ENCODE assay signal across 8 cellular contexts in genomic region chr9:136411358-136411757, GRCh38. TPM values are rescaled to one million over a fixed set of nuclear protein-coding genes. Genes with fewer than 3 reads are reported as not detected.
A peak's percentile ranks its signal among the peaks of the same experiment; 100 is the strongest.
DNase-seq lines count a peak whose midpoint lies in the region; ATAC-seq and TF ChIP-seq lines count a peak whose summit lies in the region.

No MANE protein-coding gene starts in this region.

- ATAC-seq in GM21576 (IDR thresholded peaks at IDR 0.05; ENCODE audit: unreplicated experiment) = no peak
- no peak for ATAC-seq in GM18873 (IDR thresholded peaks at IDR 0.05; ENCODE audit: low FRiP score, unreplicated experiment)

- H3K79me2 ChIP-seq in neural cell (replicated peaks; ENCODE audit: insufficient read depth, low read length) = peaks cover 34% of the 10 kb centered on the region

- H3K36me3 ChIP-seq in BJ (ENCODE audit: control insufficient read depth, insufficient read depth, low read length) (peaks cover 36% of the 10 kb centered on the region), MG63 (peaks cover 77% of the 10 kb centered on the region), neural cell (ENCODE audit: insufficient read depth, low read length) (no peaks in the 10 kb centered on the region)
- H3K36me3 ChIP-seq in effector memory CD4-positive, alpha-beta T cell (ENCODE audit: control insufficient read depth, insufficient read depth, low read length) = peaks cover 56% of the 10 kb centered on the region

- no peaks in the 10 kb centered on the region for H3F3A ChIP-seq in neural cell (ENCODE audit: insufficient read depth, low read length, poor library complexity, severe bottlenecking)

- CTCF ChIA-PET in BJ (lab: Yijun Ruan, JAX) = no interaction called here

- POLR2A ChIA-PET in BJ (lab: Charles Lee) = no interaction called here

- no peak for TF ChIP-seq CTCF in BJ (IDR thresholded peaks at IDR 0.05; ENCODE audit: insufficient read depth, low read depth, low read length)
- TF ChIP-seq CTCF in neural cell (IDR thresholded peaks at IDR 0.05; ENCODE audit: poor library complexity, severe bottlenecking) = no peak

- peak overlapping the region; percentile 77 for H3K4me2 ChIP-seq in neural cell (ENCODE audit: low read length)

- H3K9ac ChIP-seq in neural cell (ENCODE audit: low read length) = peak overlapping the region; percentile 83

- DNase-seq in BJ (ENCODE audit: low read depth) (no peak), MG63 (no peak), A172 (ENCODE audit: low spot score) (no peak), NCI-H2107 (lab: John Stamatoyannopoulos, UW) (no peak)
- no peak for DNase-seq in effector memory CD4-positive, alpha-beta T cell

- no peak for TF ChIP-seq EP300 in neural cell (conservative IDR thresholded peaks at IDR 0.05; ENCODE audit: poor library complexity, severe bottlenecking)

- H3K27me3 ChIP-seq in BJ (ENCODE audit: control insufficient read depth, insufficient read depth, low read length) (no peaks in the 10 kb centered on the region), MG63 (no peaks in the 10 kb centered on the region), neural cell (ENCODE audit: insufficient read depth, low read depth, low read length) (no peaks in the 10 kb centered on the region)
- no peaks in the 10 kb centered on the region for H3K27me3 ChIP-seq in effector memory CD4-positive, alpha-beta T cell (replicated peaks; ENCODE audit: control insufficient read depth, insufficient read depth, low read length, poor library complexity, severe bottlenecking)

- H3K4me1 ChIP-seq in effector memory CD4-positive, alpha-beta T cell (ENCODE audit: control insufficient read depth, insufficient read depth, low read length, poor library complexity, severe bottlenecking) = peaks cover 28% of the 10 kb centered on the region

- H2AFZ ChIP-seq in neural cell (ENCODE audit: low read depth, low read length) = no peak overlapping the region

- no peaks in the 10 kb centered on the region for H3K9me2 ChIP-seq in neural cell (ENCODE audit: insufficient read depth, low read length)

- peak overlapping the region; percentile 84 for H3K27ac ChIP-seq in effector memory CD4-positive, alpha-beta T cell (ENCODE audit: insufficient read depth, low read length, poor library complexity, severe bottlenecking)
- H3K27ac ChIP-seq in neural cell (ENCODE audit: low read length) = no peak overlapping the region

- H4K20me1 ChIP-seq in neural cell (ENCODE audit: insufficient read depth) = no peaks in the 10 kb centered on the region

- TF ChIP-seq RAD21 in neural cell (conservative IDR thresholded peaks at IDR 0.05) = no peak

- peak overlapping the region; percentile 99 for H3K4me3 ChIP-seq in BJ (ENCODE audit: low read depth, low read length)
- peak overlapping the region; percentile 99 for H3K4me3 ChIP-seq in MG63
- peak overlapping the region; percentile 87 for H3K4me3 ChIP-seq in effector memory CD4-positive, alpha-beta T cell (ENCODE audit: insufficient read depth, low read depth, low read length, poor library complexity, severe bottlenecking)
- peak overlapping the region; percentile 97 for H3K4me3 ChIP-seq in neural cell (ENCODE audit: low read length)

- H3K9me3 ChIP-seq in MG63 = no peaks in the 10 kb centered on the region
- no peaks in the 10 kb centered on the region for H3K9me3 ChIP-seq in effector memory CD4-positive, alpha-beta T cell (ENCODE audit: control insufficient read depth, low read length)
- no peaks in the 10 kb centered on the region for H3K9me3 ChIP-seq in neural cell (ENCODE audit: low read length)

TF ChIP-seq in neural cell, 6 proteins besides CTCF, POLR2A, EP300 and RAD21:
- TF ChIP-seq REST (IDR thresholded peaks at IDR 0.05; ENCODE audit: borderline replicate concordance) (no peak), EZH2 (IDR thresholded peaks at IDR 0.05; ENCODE audit: borderline replicate concordance, insufficient read depth, low read length, poor library complexity, severe bottlenecking) (no peak), SMC3 (conservative IDR thresholded peaks at IDR 0.05; ENCODE audit: poor library complexity) (no peak), POLR2AphosphoS5 (IDR thresholded peaks at IDR 0.05) (no peak), TAF1 (IDR thresholded peaks at IDR 0.05; ENCODE audit: low read depth) (no peak), MXI1 (conservative IDR thresholded peaks at IDR 0.05; ENCODE audit: poor library complexity, severe bottlenecking) (no peak)

RNA-seq across cellular contexts. Expression of gene PMPCA, which starts 0.9 kb away (rescaled TPM):
- 43.9 and 61.6 TPM in 2 replicates for polyA plus RNA-seq in BJ (2011; rRNA removed)
- 18.3 and 31.7 TPM in 2 replicates for polyA minus RNA-seq in BJ (2011; rRNA and poly(A)+ RNA removed)
- 56.3 and 83.7 TPM in 2 replicates for total RNA-seq in MG63 (2014; rRNA removed; shearing (Covaris generic); ENCODE audit: low replicate concordance)
- polyA plus RNA-seq in neural cell = 61.3 and 62.6 TPM in 2 replicates
- 38.7 and 43.9 TPM in 2 replicates for polyA minus RNA-seq in neural cell
- total RNA-seq in A172 (2014; rRNA removed; shearing (Covaris generic)) = 135 and 169 TPM in 2 replicates

RNA-seq across cellular contexts. Expression of gene ENTR1, which starts 0.9 kb away (rescaled TPM):
- polyA plus RNA-seq in BJ (2011; rRNA removed) (25.1 and 28.0 TPM in 2 replicates), neural cell (63.7 and 72.1 TPM in 2 replicates)
- 12.8 and 13.8 TPM in 2 replicates for polyA minus RNA-seq in BJ (2011; rRNA and poly(A)+ RNA removed)
- 65.6 and 95.9 TPM in 2 replicates for total RNA-seq in MG63 (2014; rRNA removed; shearing (Covaris generic); ENCODE audit: low replicate concordance)
- 23.8 and 32.4 TPM in 2 replicates for polyA minus RNA-seq in neural cell
- total RNA-seq in A172 (2014; rRNA removed; shearing (Covaris generic)) = 99.2 and 148 TPM in 2 replicates

RNA-seq across cellular contexts. Expression of gene SNAPC4, which starts 11.4 kb away (rescaled TPM):
- polyA plus RNA-seq in BJ (2011; rRNA removed) (1.6 and 1.7 TPM in 2 replicates), neural cell (6.8 and 12.9 TPM in 2 replicates)
- 2.1 and 2.7 TPM in 2 replicates for polyA minus RNA-seq in BJ (2011; rRNA and poly(A)+ RNA removed)
- 9.1 and 14.1 TPM in 2 replicates for total RNA-seq in MG63 (2014; rRNA removed; shearing (Covaris generic); ENCODE audit: low replicate concordance)
- polyA minus RNA-seq in neural cell = 10.7 and 14.4 TPM in 2 replicates
- 16.9 and 23.8 TPM in 2 replicates for total RNA-seq in A172 (2014; rRNA removed; shearing (Covaris generic))

RNA-seq across cellular contexts. Expression of gene INPP5E, which starts 28.3 kb away (rescaled TPM):
- polyA plus RNA-seq in BJ (2011; rRNA removed) (3.7 and 5.6 TPM in 2 replicates), neural cell (17.9 and 24.0 TPM in 2 replicates)
- 3.6 and 4.2 TPM in 2 replicates for polyA minus RNA-seq in BJ (2011; rRNA and poly(A)+ RNA removed)
- 2.9 and 10.4 TPM in 2 replicates for total RNA-seq in MG63 (2014; rRNA removed; shearing (Covaris generic); ENCODE audit: low replicate concordance)
- polyA minus RNA-seq in neural cell = 16.4 and 20.2 TPM in 2 replicates
- total RNA-seq in A172 (2014; rRNA removed; shearing (Covaris generic)) = 16.6 and 17.6 TPM in 2 replicates

RNA-seq across cellular contexts. Expression of gene CARD9, which starts 37.9 kb away (rescaled TPM):
- polyA plus RNA-seq in BJ (2011; rRNA removed) (12.9 and 21.3 TPM in 2 replicates), neural cell (0.52 and 0.77 TPM in 2 replicates)
- 12.0 and 14.5 TPM in 2 replicates for polyA minus RNA-seq in BJ (2011; rRNA and poly(A)+ RNA removed)
- total RNA-seq in MG63 (2014; rRNA removed; shearing (Covaris generic); ENCODE audit: low replicate concordance) = 1.7 TPM in 1 of 2 replicates, not detected in the other
- 0.46 and 0.49 TPM in 2 replicates for polyA minus RNA-seq in neural cell
- 0.95 and 1.1 TPM in 2 replicates for total RNA-seq in A172 (2014; rRNA removed; shearing (Covaris generic))
